21 cellular contexts compared by ENCODE assay signal in genomic region chr17:13933597-13934276, GRCh38.
DNase-seq lines count a peak whose midpoint lies in the region; ATAC-seq, FAIRE-seq and TF ChIP-seq lines count a peak whose summit lies in the region.
"Had no signal": no experiment of that assay in that cellular context is flagged by ENCODE, and none has a peak within 500 bp of the region (broad histone marks: within the 10 kb centered on the region; RNA-seq: fewer than 3 reads in every experiment).

No MANE protein-coding gene starts in this region.

- H3K4me1 Mint-ChIP-seq in naive B cell, result peaks cover 26 to 42% (median 32%) of the 10 kb centered on the region in 3 donors

- no TSS peak for BruUV-seq in K562 (replicated peaks; lab: Mats Ljungman, UMichigan)

- H3K9ac ChIP-seq in K562 (ENCODE audit: insufficient read depth in 1 of 2, low read depth in 2 of 2, low read length in 2 of 2), result no peak overlapping the region
- H3K9ac ChIP-seq in GM23248, result no peak overlapping the region

- no peaks in the 10 kb centered on the region for H3K27me3 Mint-ChIP-seq in naive B cell

- H3K79me2 ChIP-seq in K562 (ENCODE audit: control insufficient read depth, insufficient read depth, low read length), result no peaks in the 10 kb centered on the region
- no peaks in the 10 kb centered on the region for H3K79me2 ChIP-seq in GM23248 (ENCODE audit: insufficient read depth)
- H3K79me2 ChIP-seq in osteoblast (ENCODE audit: insufficient read depth, low read length), result no peaks in the 10 kb centered on the region

- intact Hi-C loops in K562 (cut with micrococcal nuclease), result no loop called here
- intact Hi-C loops in left lung (cut with DNase I), result no loop called here

- H3K9me3 Mint-ChIP-seq in naive B cell, result peaks cover 0 to 4% (median 0%) of the 10 kb centered on the region in 7 donors
- H3K9me3 Mint-ChIP-seq: CD8-positive, alpha-beta T cell had no signal

- DNase-seq in CD1c-positive myeloid dendritic cell (ENCODE audit: extremely low spot score) (peak; percentile 14), K562 (ENCODE audit: extremely low read depth in 1 of 4, low spot score in 3 of 4) (no peak), left lung (no peak), naive B cell (no peak), NCI-H187 treated with DMSO at 0.1 percent for 48 hours (lab: John Stamatoyannopoulos, UW) (no peak), GM23248 (no peak), osteoblast (ENCODE audit: insufficient read length, low spot score, missing footprints) (no peak)
- DNase-seq: CD8-positive, alpha-beta T cell; DMS153; KBM-7; NCI-H1417; NCI-H1694 treated with DMSO at 0.1 percent for 48 hours; NCI-H446; NCI-H526; OCI-M1 had no signal

- no peak overlapping the region for H2AFZ ChIP-seq in K562 (ENCODE audit: low read depth, low read length)
- no peak overlapping the region for H2AFZ ChIP-seq in GM23248
- no peak overlapping the region for H2AFZ ChIP-seq in osteoblast (ENCODE audit: low read length)

- POLR2A ChIA-PET in K562 (lab: Yijun Ruan, JAX), result interaction anchor here (0.5 kb wide), 1 partner anchor 815 kb away, joined by 3 read pairs; no protein-coding TSS in a partner anchor

- no peaks in the 10 kb centered on the region for H3K9me2 ChIP-seq in GM23248 (ENCODE audit: insufficient read depth)

- peaks cover 12% of the 10 kb centered on the region for H3F3A ChIP-seq in GM23248 (ENCODE audit: insufficient read depth)

- ATAC-seq in K562 (no peak), left lung (peak; percentile 49), naive B cell (ENCODE audit: low read depth in 2 of 2) (no peak), HG03571 (IDR thresholded peaks at IDR 0.05; ENCODE audit: unreplicated experiment) (no peak)
- ATAC-seq: CD8-positive, alpha-beta T cell; Right ventricle myocardium inferior had no signal

- no peak for TF ChIP-seq RAD21 in K562 (CRISPR knock-in tag; conservative IDR thresholded peaks at IDR 0.05 in 1 of 2, IDR thresholded peaks at IDR 0.05 in 1 of 2)

- WGBS in K562 (ENCODE audit: insufficient coverage, low coverage, missing lambda C conversion rate), result 0% methylated on average over 6 of the region's 6 CpGs
- WGBS in GM23248 (ENCODE audit: low coverage in 1 of 2, low lambda C conversion rate in 2 of 2, missing lambda C conversion rate in 2 of 2), 2 experiments, result 77 to 79% methylated on average over 6 of the region's 6 CpGs

- H3K36me3 ChIP-seq in K562 (ENCODE audit: control insufficient read depth, insufficient read depth, low read length), result no peaks in the 10 kb centered on the region
- no peaks in the 10 kb centered on the region for H3K36me3 ChIP-seq in left lung
- H3K36me3 ChIP-seq in GM23248 (ENCODE audit: low read depth), result no peaks in the 10 kb centered on the region
- no peaks in the 10 kb centered on the region for H3K36me3 ChIP-seq in osteoblast (ENCODE audit: insufficient read depth, low read length)
- H3K36me3 ChIP-seq: SJSA1 had no signal

- H3K4me1 ChIP-seq in K562 (replicated peaks in 1 of 2; ENCODE audit: control insufficient read depth in 2 of 2, insufficient read depth in 2 of 2, low read length in 2 of 2) (no peaks in the 10 kb centered on the region), left lung (peaks cover 0 to 20% of the 10 kb centered on the region in 2 donors), GM23248 (ENCODE audit: insufficient read depth) (peaks cover 16% of the 10 kb centered on the region; the same call in 1 of the 2 replicates), osteoblast (ENCODE audit: insufficient read depth, low read length) (peaks cover 7% of the 10 kb centered on the region)
- H3K4me1 ChIP-seq: SJSA1 had no signal

- peak overlapping the region in 5 of 6 donors; percentile 15 to 99 (median 76) for H3K27ac Mint-ChIP-seq in naive B cell
- H3K27ac Mint-ChIP-seq: CD8-positive, alpha-beta T cell had no signal

- H3K9me3 ChIP-seq in K562 (replicated peaks; ENCODE audit: control insufficient read depth, insufficient read depth, low read depth, low read length) (no peaks in the 10 kb centered on the region), left lung (no peaks in the 10 kb centered on the region), GM23248 (ENCODE audit: low read depth) (no peaks in the 10 kb centered on the region), osteoblast (ENCODE audit: low read depth, low read length) (no peaks in the 10 kb centered on the region)
- H3K9me3 ChIP-seq: SJSA1 had no signal

- no peak for TF ChIP-seq POLR2A in K562 (conservative IDR thresholded peaks at IDR 0.05)

- H3K4me3 ChIP-seq in K562 (no peak overlapping the region), left lung (no peak overlapping the region), GM23248 (no peak overlapping the region), osteoblast (ENCODE audit: insufficient read depth, low read length) (no peak overlapping the region)
- H3K4me3 ChIP-seq: SJSA1 had no signal

- in situ Hi-C loops in K562 (cut with MboI) (no loop called here), GM23248 (cut with MboI) (no loop called here)

- peak overlapping the region in 1 of 8 donors; percentile 13 for H3K4me3 Mint-ChIP-seq in naive B cell
- H3K4me3 Mint-ChIP-seq: CD8-positive, alpha-beta T cell had no signal

- TF ChIP-seq CTCF in K562 (IDR thresholded peaks at IDR 0.05 in 2 of 3, conservative IDR thresholded peaks at IDR 0.05 in 1 of 3; ENCODE audit: insufficient read depth in 2 of 3, low read depth in 1 of 3, low read length in 3 of 3), result no peak
- TF ChIP-seq CTCF in left lung (IDR thresholded peaks at IDR 0.05), result no peak
- TF ChIP-seq CTCF in osteoblast (IDR thresholded peaks at IDR 0.05; ENCODE audit: extremely low read depth, low read depth, low read length), result no peak

- H3K4me2 ChIP-seq in K562 (ENCODE audit: insufficient read depth, low read length) (no peak overlapping the region), GM23248 (ENCODE audit: unreplicated experiment) (no peak overlapping the region), osteoblast (ENCODE audit: insufficient read depth, low read length) (no peak overlapping the region)

- H3K36me3 Mint-ChIP-seq in naive B cell, result no peaks in the 10 kb centered on the region

- TF ChIP-seq EP300 in K562 (IDR thresholded peaks at IDR 0.05; ENCODE audit: low read length), result no peak

- H4K20me1 ChIP-seq in K562 (replicated peaks; ENCODE audit: control insufficient read depth, insufficient read depth, low read length) (no peaks in the 10 kb centered on the region), GM23248 (ENCODE audit: insufficient read depth) (no peaks in the 10 kb centered on the region), osteoblast (ENCODE audit: insufficient read depth, low read length) (no peaks in the 10 kb centered on the region)

- no peaks in the 10 kb centered on the region for H3K9me1 ChIP-seq in K562 (ENCODE audit: control insufficient read depth, insufficient read depth, low read length)

- FAIRE-seq in K562 (lab: Jason Lieb, UNC), result no peak
- FAIRE-seq: GM12891, H1, RCC 7860 had no signal

- no peaks in the 10 kb centered on the region; a peak in 1 of 5 replicates for H3K27me3 ChIP-seq in K562 (ENCODE audit: control insufficient read depth in 2 of 2, insufficient read depth in 2 of 2, low read length in 2 of 2)
- H3K27me3 ChIP-seq in left lung, result no peaks in the 10 kb centered on the region
- H3K27me3 ChIP-seq in GM23248 (replicated peaks; ENCODE audit: insufficient read depth), result no peaks in the 10 kb centered on the region
- no peaks in the 10 kb centered on the region for H3K27me3 ChIP-seq in osteoblast (ENCODE audit: insufficient read depth, low read length)
- H3K27me3 ChIP-seq: SJSA1 had no signal

- H3K27ac ChIP-seq in K562 (ENCODE audit: extremely low read depth, low read depth, low read length), result no peak overlapping the region
- H3K27ac ChIP-seq in left lung, result peak overlapping the region in 1 of 2 donors; percentile 49
- H3K27ac ChIP-seq in GM23248, result no peak overlapping the region
- H3K27ac ChIP-seq in osteoblast (ENCODE audit: low read depth, low read length), result no peak overlapping the region
- H3K27ac ChIP-seq: SJSA1 had no signal

- CTCF ChIA-PET in K562 (lab: Yijun Ruan, JAX; ENCODE audit: low intra/inter-chr PET ratio), result no interaction called here

TF ChIP-seq in K562, 482 proteins besides CTCF, POLR2A, EP300 and RAD21:
- TF ChIP-seq TOE1 (IDR thresholded peaks at IDR 0.05; ENCODE audit: borderline replicate concordance), result no peak
- no peak for TF ChIP-seq TOE1 (CRISPR knock-in tag; IDR thresholded peaks at IDR 0.05; ENCODE audit: borderline replicate concordance, low read depth)
- TF ChIP-seq PCBP1 (IDR thresholded peaks at IDR 0.05; ENCODE audit: low read depth, low read length, poor library complexity, severe bottlenecking), result no peak
- 0 out of 2 replicates have a peak, but pooled peaks have one; percentile 24 for TF ChIP-seq SPI1 (IDR thresholded peaks at IDR 0.05; ENCODE audit: borderline replicate concordance, low read depth, low read length)
- no peak for TF ChIP-seq ZNF507 (tag; conservative IDR thresholded peaks at IDR 0.05)
